24 cellular contexts compared by ENCODE assay signal in the genomic region with DNA sequence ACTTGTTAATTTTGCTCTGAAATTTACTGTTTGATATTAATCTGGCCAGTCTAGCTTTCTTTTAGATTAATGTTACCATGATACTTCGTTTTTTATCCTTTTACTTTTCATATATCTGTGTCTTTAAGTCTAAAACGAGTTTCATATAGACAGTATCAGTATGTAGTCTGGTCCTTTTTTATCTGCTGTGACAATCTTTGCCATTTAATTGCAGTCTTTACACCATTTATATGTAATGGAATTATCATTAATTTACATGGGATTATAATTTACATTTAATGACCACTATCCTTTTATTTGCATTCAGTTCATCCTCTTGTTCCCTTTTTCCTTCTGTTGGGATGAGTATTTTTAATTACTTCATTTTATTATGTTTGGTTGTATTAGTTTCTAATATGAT.
"Had no signal": no experiment of that assay in that cellular context is flagged by ENCODE, and none has a peak within 500 bp of the region (broad histone marks: within the 10 kb centered on the region; RNA-seq: fewer than 3 reads in every experiment).

No MANE protein-coding gene starts in this region.

- H3K27ac ChIP-seq: esophagus squamous epithelium, gastroesophageal sphincter, left ventricle myocardium inferior, lower lobe of right lung, psoas muscle, tibial artery, upper lobe of left lung, uterus had no signal

- H3K36me3 Mint-ChIP-seq: memory B cell; stimulated activated memory B cell treated with anti-CD40 and anti-IgM and Interleukin-4, amounts not matched to agents 10 μg/mL and 1 μg/mL and 100 μg/mL, for 72 hours had no signal

- H3K4me3 Mint-ChIP-seq: memory B cell; mesothelial cell of epicardium; nephron; stimulated activated memory B cell treated with anti-CD40 and anti-IgM and Interleukin-4, amounts not matched to agents 10 μg/mL and 1 μg/mL and 100 μg/mL, for 72 hours; stimulated activated naive CD8-positive, alpha-beta T cell treated with anti-CD3 and anti-CD28 coated beads, Interleukin-15, Interleukin-2, amounts not matched to agents 100 ng/mL and 50 ng/mL, for 24 hours had no signal

- H3K27me3 ChIP-seq: colonic mucosa, esophagus squamous epithelium, gastroesophageal sphincter, tibial artery, upper lobe of left lung, uterus had no signal

- H3K9me3 ChIP-seq: colonic mucosa, esophagus squamous epithelium, gastroesophageal sphincter, lower lobe of right lung, tibial artery, uterus had no signal

- H3K4me1 ChIP-seq: psoas muscle had no signal

- H3K4me1 Mint-ChIP-seq: memory B cell had no signal

- H3K27ac Mint-ChIP-seq: memory B cell; mesothelial cell of epicardium; nephron; stimulated activated memory B cell treated with anti-CD40 and anti-IgM and Interleukin-4, amounts not matched to agents 10 μg/mL and 1 μg/mL and 100 μg/mL, for 72 hours had no signal

- H3K36me3 ChIP-seq: colonic mucosa, esophagus squamous epithelium, gastroesophageal sphincter, left ventricle myocardium inferior, lower lobe of right lung, tibial artery, upper lobe of left lung, uterus had no signal

- H3K27me3 Mint-ChIP-seq: stimulated activated naive CD8-positive, alpha-beta T cell treated with anti-CD3 and anti-CD28 coated beads, Interleukin-15, Interleukin-2, amounts not matched to agents 100 ng/mL and 50 ng/mL, for 24 hours had no signal

- FAIRE-seq: kidney, small intestine had no signal

- DNase-seq: colonic mucosa; dermis blood vessel endothelial cell; esophagus squamous epithelium; glutamatergic neuron; kidney; left cardiac atrium; left ventricle myocardium inferior; lower lobe of right lung; occipital lobe; psoas muscle; retina; small intestine; stimulated activated CD4-positive, alpha-beta T cell treated with anti-CD3 and anti-CD28 coated beads, Interleukin-15, amount 100 ng/mL, for 24 hours; stimulated activated CD4-positive, alpha-beta T cell treated with anti-CD3 and anti-CD28 coated beads, Interleukin-1b, Interleukin-23, amount 100 ng/mL, for 48 hours; stimulated activated CD4-positive, alpha-beta T cell treated with anti-CD3 and anti-CD28 coated beads, Interleukin-4, amount 100 ng/mL, for 24 hours; tibial artery; upper lobe of left lung; uterus had no signal

- ATAC-seq: gastroesophageal sphincter; left cardiac atrium; lower lobe of right lung; psoas muscle; stimulated activated memory B cell treated with anti-CD40 and anti-IgM and Interleukin-4, amounts not matched to agents 10 μg/mL and 1 μg/mL and 100 μg/mL, for 72 hours had no signal

- H3K4me3 ChIP-seq: colonic mucosa, esophagus squamous epithelium, gastroesophageal sphincter, left ventricle myocardium inferior, lower lobe of right lung, psoas muscle, tibial artery, upper lobe of left lung, uterus had no signal
